30 cellular contexts compared by ENCODE assay signal in genomic region chr12:30863839-30864238, GRCh38.
"Had no signal": no experiment of that assay in that cellular context is flagged by ENCODE, and none has a peak within 500 bp of the region (broad histone marks: within the 10 kb centered on the region; RNA-seq: fewer than 3 reads in every experiment).

No MANE protein-coding gene starts in this region.

- H3K4me1 ChIP-seq: lower lobe of right lung, neural progenitor cell, parathyroid adenoma, psoas muscle, stomach, testis, thyroid gland, transverse colon, upper lobe of left lung had no signal

- H3K4me3 ChIP-seq: lower lobe of right lung, neural progenitor cell, psoas muscle, skin epidermis, stomach, testis, thyroid gland, transverse colon, upper lobe of left lung had no signal

- FAIRE-seq: keratinocyte had no signal

- H3K36me3 Mint-ChIP-seq: mesothelial cell of epicardium; natural killer cell; neural progenitor cell; stimulated activated naive B cell treated with anti-CD40 and anti-IgM and Interleukin-4, amounts not matched to agents 10 μg/mL and 1 μg/mL and 100 μg/mL, for 72 hours had no signal

- ATAC-seq: left cardiac atrium; left lobe of liver; lower lobe of right lung; natural killer cell; psoas muscle; sciatic nerve; stimulated activated naive B cell treated with anti-CD40 and anti-IgM and Interleukin-4, amounts not matched to agents 10 μg/mL and 1 μg/mL and 100 μg/mL, for 72 hours; stimulated activated naive CD8-positive, alpha-beta T cell treated with anti-CD3 and anti-CD28 coated beads, Interleukin-15, Interleukin-2, amounts not matched to agents 100 U/mL and 50 U/mL, for 24 hours had no signal

- H3K36me3 ChIP-seq: lower lobe of right lung, neural progenitor cell, neutrophil, stomach, thyroid gland, transverse colon, upper lobe of left lung had no signal

- H3K79me2 ChIP-seq: parathyroid adenoma had no signal

- H3K4me3 Mint-ChIP-seq: mesothelial cell of epicardium; naive B cell; natural killer cell; nephron progenitor cell; neural progenitor cell; stimulated activated naive B cell treated with anti-CD40 and anti-IgM and Interleukin-4, amounts not matched to agents 10 μg/mL and 1 μg/mL and 100 μg/mL, for 72 hours had no signal

- H3K4me1 Mint-ChIP-seq: mesothelial cell of epicardium; naive B cell; natural killer cell; neural progenitor cell; stimulated activated naive B cell treated with anti-CD40 and anti-IgM and Interleukin-4, amounts not matched to agents 10 μg/mL and 1 μg/mL and 100 μg/mL, for 72 hours had no signal

- H3K9me3 ChIP-seq: psoas muscle, testis, thyroid gland had no signal

- H2AFZ ChIP-seq: neural progenitor cell, parathyroid adenoma had no signal

- H3K27me3 ChIP-seq: neural progenitor cell, neutrophil, testis, thyroid gland, transverse colon, upper lobe of left lung had no signal

- H3K9ac ChIP-seq: neural progenitor cell, parathyroid adenoma had no signal

- H3K27ac ChIP-seq: lower lobe of right lung, neural progenitor cell, neutrophil, parathyroid adenoma, psoas muscle, skin epidermis, stomach, testis, thyroid gland, transverse colon, upper lobe of left lung had no signal

- H3K4me2 ChIP-seq: neural progenitor cell had no signal

- DNase-seq: hypothalamus; kidney glomerular epithelial cell; left cardiac atrium; lower lobe of right lung; mammary epithelial cell; mesenchymal stem cell; naive B cell; natural killer cell; nephron progenitor cell; occipital lobe; psoas muscle; stimulated activated CD4-positive, alpha-beta T cell treated with anti-CD3 and anti-CD28 coated beads, Interleukin-12 subunit alpha, Interleukin-12 subunit beta, amount 100 ng/mL, for 4 hours; stimulated activated CD4-positive, alpha-beta T cell treated with anti-CD3 and anti-CD28 coated beads, Interleukin-15, amount 100 ng/mL, for 24 hours; stimulated activated CD4-positive, alpha-beta T cell treated with anti-CD3 and anti-CD28 coated beads, Interleukin-2, amount 100 ng/mL, for 24 hours; stimulated activated CD4-positive, alpha-beta T cell treated with anti-CD3 and anti-CD28 coated beads, Interleukin-4, amount 100 ng/mL, for 1 hour; stimulated activated naive B cell treated with anti-CD40 and anti-IgM and Interleukin-4, amounts not matched to agents 10 μg/mL and 1 μg/mL and 100 μg/mL, for 72 hours; stimulated activated naive CD8-positive, alpha-beta T cell treated with anti-CD3 and anti-CD28 coated beads, Interleukin-15, Interleukin-2, amounts not matched to agents 100 U/mL and 50 U/mL, for 24 hours; stomach; testis; thyroid gland; transverse colon; upper lobe of left lung had no signal

- H3K27ac Mint-ChIP-seq: mesothelial cell of epicardium; naive B cell; natural killer cell; nephron progenitor cell; neural progenitor cell; stimulated activated naive B cell treated with anti-CD40 and anti-IgM and Interleukin-4, amounts not matched to agents 10 μg/mL and 1 μg/mL and 100 μg/mL, for 72 hours had no signal
